ENCODE assay signal across 8 cellular contexts in genomic region chr6:47476794-47477496, GRCh38. TPM values are rescaled to one million over a fixed set of nuclear protein-coding genes. Genes with fewer than 3 reads are reported as not detected.
DNase-seq lines count a peak whose midpoint lies in the region; ATAC-seq and TF ChIP-seq lines count a peak whose summit lies in the region.

No MANE protein-coding gene starts in this region.

- peaks cover 37% of the 10 kb centered on the region for H3K79me2 ChIP-seq in Loucy (ENCODE audit: insufficient read depth, low read length)

- H3K9ac ChIP-seq in Loucy (ENCODE audit: low read depth, low read length, poor library complexity, severe bottlenecking), result peak overlapping the region; percentile 91
- peak overlapping the region; percentile 96 for H3K9ac ChIP-seq in mesenchymal stem cell (ENCODE audit: low read length)

- H3K4me3 ChIP-seq in Loucy (ENCODE audit: low read length, poor library complexity, severe bottlenecking) (peak overlapping the region; percentile 90), cardiac fibroblast (replicated peaks in 1 of 2; ENCODE audit: low read depth in 2 of 2, low read length in 2 of 2) (peak overlapping the region; percentile 91), mesenchymal stem cell (ENCODE audit: insufficient read depth in 1 of 2, low read depth in 1 of 2, low read length in 2 of 2) (peak overlapping the region; percentile 88 to 93), aorta (ENCODE audit: low read length in 2 of 2) (peak overlapping the region; percentile 50 to 88)

- peak overlapping the region; percentile 1 to 66 for H3K4ac ChIP-seq in mesenchymal stem cell (ENCODE audit: low read depth in 1 of 2, low read length in 2 of 2)

- H2AFZ ChIP-seq in Loucy (ENCODE audit: low read length) (peak overlapping the region; percentile 92), mesenchymal stem cell (ENCODE audit: low read depth, low read length) (peak overlapping the region; percentile 72)

- H3K14ac ChIP-seq in mesenchymal stem cell (ENCODE audit: low read length in 2 of 2), result peak overlapping the region in 1 of 2 experiments; percentile 4

- peaks cover 33% of the 10 kb centered on the region for H4K20me1 ChIP-seq in Loucy (ENCODE audit: insufficient read depth, low read length, poor library complexity, severe bottlenecking)

- 9% methylated on average over 20 of the region's 21 CpGs for WGBS in mesenchymal stem cell
- WGBS in aorta, 2 donors, result 7% methylated on average over 21 of the region's 21 CpGs

- peak overlapping the region; percentile 12 for H2BK15ac ChIP-seq in mesenchymal stem cell (ENCODE audit: low read depth, poor library complexity, severe bottlenecking)

- in situ Hi-C loops in Caki2 (cut with HindIII; ENCODE audit: low pct_unique_long_range_greater_than_20kb, low sequenced_read_pairs), result no loop called here

- ATAC-seq in aorta (ENCODE audit: low FRiP score) (no peak), HG03108 (IDR thresholded peaks at IDR 0.05; ENCODE audit: unreplicated experiment) (no peak), HG03432 (IDR thresholded peaks at IDR 0.05; ENCODE audit: unreplicated experiment) (no peak)

- H4K8ac ChIP-seq in mesenchymal stem cell (ENCODE audit: low read length), result peak overlapping the region; percentile 66

- TF ChIP-seq CTCF in Loucy (conservative IDR thresholded peaks at IDR 0.05; ENCODE audit: low read length) (no peak), cardiac fibroblast (IDR thresholded peaks at IDR 0.05; ENCODE audit: low read depth, low read length) (no peak), GM10266 (IDR thresholded peaks at IDR 0.05; ENCODE audit: control insufficient read depth, insufficient read depth, low read depth, missing control alignments) (no peak)

- H3K27ac ChIP-seq in mesenchymal stem cell (ENCODE audit: low read length, poor library complexity, severe bottlenecking) (peak overlapping the region; percentile 73), aorta (ENCODE audit: low read depth in 1 of 2, low read length in 2 of 2) (peak overlapping the region in 1 of 2 donors; percentile 37)

- H3K4me2 ChIP-seq in Loucy (ENCODE audit: low read depth, low read length, poor library complexity, severe bottlenecking) (peak overlapping the region; percentile 92), mesenchymal stem cell (ENCODE audit: low read length, poor library complexity, severe bottlenecking) (peak overlapping the region; percentile 61)

- H3K23ac ChIP-seq in mesenchymal stem cell (ENCODE audit: low read length in 2 of 2), result no peak overlapping the region

- no peaks in the 10 kb centered on the region for H3K9me2 ChIP-seq in Loucy (replicated peaks; ENCODE audit: low read depth, low read length)

- H3F3A ChIP-seq in Loucy (ENCODE audit: low read depth), result peaks cover 3% of the 10 kb centered on the region; the same call in 1 of the 2 replicates

- H3K27me3 ChIP-seq in Loucy (ENCODE audit: insufficient read depth, low read length, poor library complexity, severe bottlenecking), result no peaks in the 10 kb centered on the region
- no peaks in the 10 kb centered on the region for H3K27me3 ChIP-seq in mesenchymal stem cell (ENCODE audit: control insufficient read depth in 1 of 2, insufficient read depth in 1 of 2, low read length in 2 of 2)
- H3K27me3 ChIP-seq in aorta (ENCODE audit: control insufficient read depth in 1 of 2, insufficient read depth in 2 of 2, low read length in 1 of 2), result no peaks in the 10 kb centered on the region

- no peaks in the 10 kb centered on the region for H3K36me3 ChIP-seq in Loucy (ENCODE audit: insufficient read depth, low read length)
- H3K36me3 ChIP-seq in mesenchymal stem cell (ENCODE audit: control insufficient read depth in 1 of 2, insufficient read depth in 2 of 2, low read depth in 1 of 2, low read length in 2 of 2), result no peaks in the 10 kb centered on the region
- no peaks in the 10 kb centered on the region for H3K36me3 ChIP-seq in aorta (ENCODE audit: control insufficient read depth in 1 of 2, insufficient read depth in 2 of 2, low read length in 1 of 2)

- H3K9me3 ChIP-seq in Loucy (ENCODE audit: insufficient read depth, low read depth, low read length), result no peaks in the 10 kb centered on the region
- no peaks in the 10 kb centered on the region for H3K9me3 ChIP-seq in mesenchymal stem cell (ENCODE audit: control insufficient read depth, low read length)
- H3K9me3 ChIP-seq in aorta (ENCODE audit: control insufficient read depth, low read length), result no peaks in the 10 kb centered on the region

- peak overlapping the region; percentile 69 for H2BK5ac ChIP-seq in mesenchymal stem cell (ENCODE audit: low read depth, low read length, poor library complexity, severe bottlenecking)

- H2BK120ac ChIP-seq in mesenchymal stem cell (ENCODE audit: low read depth, low read length), result no peak overlapping the region

- DNase-seq in Caki2 (ENCODE audit: low read depth) (peak; percentile 67), cardiac fibroblast (ENCODE audit: low read depth in 2 of 2) (no peak), mesenchymal stem cell (no peak), aorta (no peak), GM10266 (ENCODE audit: extremely low spot score) (no peak)

- H3K79me1 ChIP-seq in mesenchymal stem cell (replicated peaks; ENCODE audit: low read length, poor library complexity, severe bottlenecking), result peaks cover 2% of the 10 kb centered on the region

- H3K4me1 ChIP-seq in Loucy (ENCODE audit: insufficient read depth, low read length, poor library complexity, severe bottlenecking), result peaks cover 38% of the 10 kb centered on the region
- peaks cover 5% of the 10 kb centered on the region for H3K4me1 ChIP-seq in mesenchymal stem cell (ENCODE audit: control insufficient read depth, insufficient read depth, low read depth, low read length)
- H3K4me1 ChIP-seq in aorta (ENCODE audit: control insufficient read depth in 1 of 2, insufficient read depth in 2 of 2, low read length in 2 of 2), result no peaks in the 10 kb centered on the region

- H2AK5ac ChIP-seq in mesenchymal stem cell (ENCODE audit: low read length, severe bottlenecking), result no peak overlapping the region

- H2BK12ac ChIP-seq in mesenchymal stem cell (ENCODE audit: low read length in 2 of 2), result peak overlapping the region in 1 of 2 experiments; percentile 77

- no peak overlapping the region for H4K91ac ChIP-seq in mesenchymal stem cell (ENCODE audit: low read length)

- intact Hi-C loops in aorta (cut with DNase I), result loop anchor here in 1 of 2 donors (10.0 kb wide), 1 partner anchor 62 kb away; no protein-coding TSS in a partner anchor

- peak overlapping the region in 1 of 2 experiments; percentile 98 for H3K18ac ChIP-seq in mesenchymal stem cell (ENCODE audit: low read depth in 1 of 2, low read length in 2 of 2)

RNA-seq across cellular contexts. Expression of gene CD2AP, which starts 0.6 kb away (rescaled TPM):
- 46.0 and 53.2 TPM in 2 replicates for total RNA-seq in Caki2 (2014; rRNA removed; shearing (Covaris generic); ENCODE audit: low replicate concordance)
- 26.3 TPM for polyA plus RNA-seq in mesenchymal stem cell (2013, experiment 1 of 2)
- 27.6 TPM for polyA plus RNA-seq in mesenchymal stem cell (2013, experiment 2 of 2)
- 10 to 100 TPM; 25.2 to 33.4 TPM for total RNA-seq in aorta
- 10 to 100 TPM in 1 of 2 donors, 1 to 10 TPM in 1; 6.8 to 19.2 TPM for polyA plus RNA-seq in aorta
